8 cellular contexts compared by ENCODE assay signal in the genomic region with DNA sequence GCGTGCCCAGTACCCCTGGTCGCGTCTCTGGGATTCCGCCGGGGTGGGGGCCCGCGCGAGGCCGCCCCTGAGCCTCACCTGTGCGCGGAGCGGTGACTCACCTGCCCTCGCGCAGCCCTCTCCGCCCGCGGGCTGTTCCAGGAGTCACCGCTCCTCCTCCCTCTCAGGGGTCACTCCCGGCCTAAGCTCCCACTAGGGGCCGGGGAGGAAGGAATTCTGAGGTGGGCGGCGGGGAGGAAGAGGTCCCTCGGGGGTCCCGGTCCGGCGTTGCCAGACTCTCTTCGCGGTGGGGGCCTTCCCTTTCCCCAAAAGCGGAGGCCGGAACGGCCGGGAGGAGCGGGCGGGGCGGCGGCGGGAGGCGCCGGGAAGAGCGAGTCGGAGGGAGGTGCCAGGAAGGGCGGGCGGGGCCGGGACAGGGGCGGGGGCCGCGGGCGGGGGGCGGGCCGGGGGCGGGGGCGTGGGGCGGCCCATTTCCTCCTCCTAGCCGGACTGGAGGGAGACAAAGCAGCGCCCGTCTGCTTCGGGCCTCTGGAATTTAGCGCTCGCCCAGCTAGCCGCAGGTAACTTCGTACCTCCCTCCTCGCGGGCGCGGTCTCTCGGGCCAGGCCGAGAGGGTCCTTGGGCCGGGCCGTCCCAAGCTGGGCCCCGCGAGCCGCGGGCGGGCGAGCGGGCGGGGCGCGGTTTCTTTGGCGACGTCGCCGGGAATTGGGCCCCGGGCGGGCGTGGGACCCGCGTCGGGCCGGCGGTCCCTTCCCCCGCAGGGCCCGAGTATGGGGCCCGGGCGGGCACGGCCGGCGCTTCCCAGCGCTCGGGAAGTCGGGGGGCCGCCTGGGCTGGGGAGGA. TPM values are rescaled to one million over a fixed set of nuclear protein-coding genes. Genes with fewer than 3 reads are reported as not detected.
DNase-seq lines count a peak whose midpoint lies in the region; ATAC-seq and TF ChIP-seq lines count a peak whose summit lies in the region.

TSS of gene CTNNA1 (plus strand) at position 475 of the 843 bp plus-strand sequence. CDS start 28,500 bp downstream, outside the sequence.

- H3K9ac ChIP-seq in Loucy (ENCODE audit: low read depth, low read length, poor library complexity, severe bottlenecking), result peak within 1 kb of the TSS; percentile 73

- H3K4me2 ChIP-seq in Loucy (ENCODE audit: low read depth, low read length, poor library complexity, severe bottlenecking) (peak within 1 kb of the TSS; percentile 89), hepatocyte (peak within 1 kb of the TSS; percentile 92)

- TF ChIP-seq CTCF in Loucy (conservative IDR thresholded peaks at IDR 0.05; ENCODE audit: low read length), result no peak
- TF ChIP-seq CTCF in astrocyte of the spinal cord (IDR thresholded peaks at IDR 0.05; ENCODE audit: low read depth, low read length), result peak; percentile 4
- peak; percentile 11 for TF ChIP-seq CTCF in hepatocyte (IDR thresholded peaks at IDR 0.05; ENCODE audit: poor library complexity)
- TF ChIP-seq CTCF in retinal pigment epithelial cell (conservative IDR thresholded peaks at IDR 0.05; ENCODE audit: low read depth, low read length), result no peak

- H2AFZ ChIP-seq in Loucy (ENCODE audit: low read length) (peak within 1 kb of the TSS; percentile 92), hepatocyte (peak within 1 kb of the TSS; percentile 87)

- H3K9me2 ChIP-seq in Loucy (replicated peaks; ENCODE audit: low read depth, low read length) (no peaks in the 10 kb centered on the region), hepatocyte (replicated peaks; ENCODE audit: insufficient read depth) (no peaks in the 10 kb centered on the region)

- H3K9me3 ChIP-seq in Loucy (ENCODE audit: insufficient read depth, low read depth, low read length), result no peaks in the 10 kb centered on the region
- H3K9me3 ChIP-seq in hepatocyte (ENCODE audit: low read depth), result peaks cover 1% of the 10 kb centered on the region

- peak within 1 kb of the TSS; percentile 81 for H3K4me3 ChIP-seq in Loucy (ENCODE audit: low read length, poor library complexity, severe bottlenecking)
- peak within 1 kb of the TSS; percentile 95 for H3K4me3 ChIP-seq in astrocyte of the spinal cord (ENCODE audit: low read depth, low read length)
- peak within 1 kb of the TSS; percentile 98 for H3K4me3 ChIP-seq in hepatocyte
- peak within 1 kb of the TSS; percentile 92 for H3K4me3 ChIP-seq in retinal pigment epithelial cell (ENCODE audit: low read length)

- peak; percentile 50 for ATAC-seq in GM21447 (IDR thresholded peaks at IDR 0.05; ENCODE audit: unreplicated experiment)

- no peaks in the 10 kb centered on the region for H3F3A ChIP-seq in Loucy (ENCODE audit: low read depth)

- H3K36me3 ChIP-seq in Loucy (ENCODE audit: insufficient read depth, low read length), result no peaks in the 10 kb centered on the region
- peaks cover 7% of the 10 kb centered on the region for H3K36me3 ChIP-seq in hepatocyte (replicated peaks; ENCODE audit: insufficient read depth, low read depth)

- peaks cover 18% of the 10 kb centered on the region for H4K20me1 ChIP-seq in Loucy (ENCODE audit: insufficient read depth, low read length, poor library complexity, severe bottlenecking)
- peaks cover 39% of the 10 kb centered on the region for H4K20me1 ChIP-seq in hepatocyte (ENCODE audit: insufficient read depth, poor library complexity, severe bottlenecking)

- H3K79me2 ChIP-seq in Loucy (ENCODE audit: insufficient read depth, low read length) (peaks cover 28% of the 10 kb centered on the region), hepatocyte (peaks cover 43% of the 10 kb centered on the region)

- under 1% methylated on average over 26 of the region's 102 CpGs for WGBS in hepatocyte (ENCODE audit: low lambda C conversion rate, missing lambda C conversion rate)

- H3K4me1 ChIP-seq in Loucy (ENCODE audit: insufficient read depth, low read length, poor library complexity, severe bottlenecking) (peaks cover 25% of the 10 kb centered on the region), hepatocyte (ENCODE audit: insufficient read depth) (peaks cover 6% of the 10 kb centered on the region)

- in situ Hi-C loops in astrocyte of the spinal cord (cut with HindIII; ENCODE audit: low sequenced_read_pairs), result no loop called here

- peaks cover 16% of the 10 kb centered on the region for H3K27me3 ChIP-seq in Loucy (ENCODE audit: insufficient read depth, low read length, poor library complexity, severe bottlenecking)
- no peaks in the 10 kb centered on the region for H3K27me3 ChIP-seq in hepatocyte

- DNase-seq in COR-L47 (lab: John Stamatoyannopoulos, UW) (peak; percentile 47), T-helper 22 cell (ENCODE audit: low read depth) (peak; percentile 39), astrocyte of the spinal cord (ENCODE audit: low read depth, low spot score) (peak; percentile 69), hepatocyte (ENCODE audit: low spot score) (peak; percentile 92), retinal pigment epithelial cell (ENCODE audit: low read depth) (no peak), middle frontal gyrus (ENCODE audit: extremely low spot score, low spot score) (no peak)

- peak within 1 kb of the TSS; percentile 99 for H3K27ac ChIP-seq in hepatocyte

RNA-seq across cellular contexts. Expression of gene CTNNA1, which starts in this region (rescaled TPM):
- total RNA-seq in hepatocyte, result 335 and 349 TPM in 2 replicates
- polyA plus RNA-seq in hepatocyte, result 134 and 152 TPM in 2 replicates

Comparison
In these comparisons a context has a peak if more than half of its experiments do, and no peak if none do; other contexts are left out.
1. DNase-seq: peak in COR-L47 (single experiment), T-helper 22 cell (single experiment), astrocyte of the spinal cord (single experiment) and hepatocyte (single experiment); none in retinal pigment epithelial cell (single experiment) and middle frontal gyrus (single experiment).
2. CTCF ChIP-seq: peak in astrocyte of the spinal cord (single experiment) and hepatocyte (single experiment); none in Loucy (single experiment) and retinal pigment epithelial cell (single experiment).
3. Peak in every context shown above with its lines, with median percentiles within 50 percentile points of each other: H3K4me3 ChIP-seq.